ENCODE assay signal across 7 cellular contexts in the genomic region with DNA sequence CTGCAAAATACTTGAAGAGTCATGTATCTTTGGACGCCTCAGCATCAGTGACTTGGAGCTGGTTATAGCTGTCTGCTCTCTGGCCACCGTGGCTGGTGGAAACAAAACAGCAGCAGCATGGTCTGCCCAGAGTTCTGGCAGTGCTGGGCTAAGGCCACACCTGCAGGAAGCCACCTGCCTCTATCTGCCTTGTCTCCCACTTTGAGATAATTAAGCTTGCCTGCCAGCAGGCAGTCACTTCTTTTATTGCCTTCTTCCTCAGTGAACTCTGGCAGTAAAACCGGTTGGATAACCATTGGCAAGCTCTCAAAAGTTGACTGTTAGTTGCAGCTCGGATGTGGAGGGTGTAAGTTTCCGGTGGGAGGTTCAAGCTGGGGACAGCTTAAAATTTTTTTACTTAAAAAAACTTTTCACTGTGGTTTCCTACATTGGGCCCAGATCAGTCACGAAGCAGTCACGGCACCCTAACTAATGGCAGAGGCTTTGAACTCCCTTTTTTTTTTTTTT. TPM values are rescaled to one million over a fixed set of nuclear protein-coding genes. Genes with fewer than 3 reads are reported as not detected.
DNase-seq lines count a peak whose midpoint lies in the region; ATAC-seq and TF ChIP-seq lines count a peak whose summit lies in the region.

No MANE protein-coding gene starts in this region.

- no peak for TF ChIP-seq CTCF in epithelial cell of esophagus (IDR thresholded peaks at IDR 0.05; ENCODE audit: insufficient read depth, low read depth, low read length, missing control alignments)
- TF ChIP-seq CTCF in upper lobe of left lung (IDR thresholded peaks at IDR 0.05), result no peak

- TF ChIP-seq POLR2A in upper lobe of left lung (IDR thresholded peaks at IDR 0.05), result peak in 1 of 4 donors; percentile 38

- H2BK12ac ChIP-seq in neuronal stem cell (ENCODE audit: low read length), result no peak overlapping the region

- no peak overlapping the region for H3K4ac ChIP-seq in neuronal stem cell (ENCODE audit: low read length)

- peaks cover 2% of the 10 kb centered on the region for H3K79me1 ChIP-seq in neuronal stem cell (ENCODE audit: low read depth, low read length)

- no peak overlapping the region for H3K18ac ChIP-seq in neuronal stem cell (ENCODE audit: low read length)

- H3K9ac ChIP-seq in neuronal stem cell (ENCODE audit: low read depth, low read length, poor library complexity), result peak overlapping the region; percentile 25

- TF ChIP-seq EP300 in upper lobe of left lung (IDR thresholded peaks at IDR 0.05), result no peak

- H2BK120ac ChIP-seq in neuronal stem cell (ENCODE audit: low read depth, low read length), result no peak overlapping the region

- no peak overlapping the region for H3K4me3 ChIP-seq in epithelial cell of esophagus (ENCODE audit: low read length)
- no peak overlapping the region for H3K4me3 ChIP-seq in neuronal stem cell (ENCODE audit: low read length in 2 of 2)
- H3K4me3 ChIP-seq in upper lobe of left lung, result peak overlapping the region in 2 of 4 donors; percentile 5 to 11

- H3K27ac ChIP-seq in neuronal stem cell (replicated peaks; ENCODE audit: low read length), result no peak overlapping the region
- peak overlapping the region; percentile 84 to 95 (median 91) for H3K27ac ChIP-seq in upper lobe of left lung

- H2AFZ ChIP-seq in neuronal stem cell (ENCODE audit: low read length), result no peak overlapping the region

- no CpG with 5 or more reads among the region's 7 CpGs for WGBS in neuronal stem cell (ENCODE audit: extremely low coverage in 2 of 2, insufficient read length in 2 of 2, insufficient replicate concordance in 1 of 2), 2 donors
- 18 to 25% methylated on average over 7 of the region's 7 CpGs for WGBS in upper lobe of left lung, 2 donors

- H4K8ac ChIP-seq in neuronal stem cell (ENCODE audit: low read depth, low read length), result no peak overlapping the region

- no peak overlapping the region for H2BK5ac ChIP-seq in neuronal stem cell (ENCODE audit: low read length)

- H3K4me1 ChIP-seq in neuronal stem cell (ENCODE audit: control insufficient read depth in 2 of 2, insufficient read depth in 1 of 2, low read depth in 1 of 2, low read length in 2 of 2) (peaks cover 0 to 2% of the 10 kb centered on the region in 2 donors), upper lobe of left lung (peaks cover 38 to 56% (median 54%) of the 10 kb centered on the region in 4 donors)

- H2BK15ac ChIP-seq in neuronal stem cell (ENCODE audit: low read length), result no peak overlapping the region

- DNase-seq in NCI-H510A (lab: John Stamatoyannopoulos, UW) (peak; percentile 83), epithelial cell of esophagus (ENCODE audit: low read depth) (peak; percentile 81), neuronal stem cell (ENCODE audit: low spot score) (no peak), upper lobe of left lung (peak in 1 of 2 donors; percentile 58)
- peak; percentile 74 for DNase-seq in activated CD8-positive, alpha-beta memory T cell treated with anti-CD3 and anti-CD28 coated beads for 24 hours

- no peak overlapping the region for H2AK5ac ChIP-seq in neuronal stem cell (ENCODE audit: low read depth, low read length)

- H3K9me3 ChIP-seq in neuronal stem cell (replicated peaks in 1 of 2; ENCODE audit: control insufficient read depth in 2 of 2, insufficient read depth in 1 of 2, low read depth in 1 of 2, low read length in 2 of 2) (peaks cover 0 to 9% of the 10 kb centered on the region in 2 donors), upper lobe of left lung (no peaks in the 10 kb centered on the region)

- no peaks in the 10 kb centered on the region for H3K27me3 ChIP-seq in neuronal stem cell (ENCODE audit: control insufficient read depth in 3 of 3, insufficient read depth in 3 of 3, low read depth in 1 of 3, low read length in 3 of 3)
- H3K27me3 ChIP-seq in upper lobe of left lung, result no peaks in the 10 kb centered on the region

- H3K36me3 ChIP-seq in neuronal stem cell (replicated peaks in 1 of 2; ENCODE audit: control insufficient read depth in 2 of 2, insufficient read depth in 2 of 2, low read length in 2 of 2), result no peaks in the 10 kb centered on the region
- H3K36me3 ChIP-seq in upper lobe of left lung, result no peaks in the 10 kb centered on the region

- H4K91ac ChIP-seq in neuronal stem cell (ENCODE audit: low read depth, low read length, poor library complexity), result no peak overlapping the region

- H3K23ac ChIP-seq in neuronal stem cell (ENCODE audit: low read depth, low read length, poor library complexity), result no peak overlapping the region

- ATAC-seq in GM18508 (IDR thresholded peaks at IDR 0.05; ENCODE audit: insufficient read depth, unreplicated experiment) (peak; percentile 41), HG02884 (IDR thresholded peaks at IDR 0.05; ENCODE audit: unreplicated experiment) (peak; percentile 48), upper lobe of left lung (ENCODE audit: low FRiP score in 2 of 2) (peak; percentile 38 to 48)

- no peak overlapping the region for H3K14ac ChIP-seq in neuronal stem cell (ENCODE audit: low read length)

- H3K4me2 ChIP-seq in neuronal stem cell (ENCODE audit: insufficient read depth, low read length, poor library complexity, severe bottlenecking), result no peak overlapping the region

RNA-seq across cellular contexts. Expression of gene SMIM3, which starts 4.9 kb away (rescaled TPM):
- 11.0 TPM for polyA plus RNA-seq in neuronal stem cell (2013, experiment 1 of 2)
- 10.7 TPM for polyA plus RNA-seq in neuronal stem cell (2013, experiment 2 of 2)
- total RNA-seq in upper lobe of left lung, result 10 to 100 TPM; 20.4 to 40.0 (median 21.6) TPM

RNA-seq across cellular contexts. Expression of gene DCTN4, which starts 24.7 kb away (rescaled TPM):
- polyA plus RNA-seq in neuronal stem cell (2013, experiment 1 of 2), result 32.5 TPM
- 33.0 TPM for polyA plus RNA-seq in neuronal stem cell (2013, experiment 2 of 2)
- 100 to 1,000 TPM in 1 of 6 donors, 10 to 100 TPM in 5; 37.8 to 111 (median 71.4) TPM for total RNA-seq in upper lobe of left lung
